Comparison of ENCODE assay signal across 19 cellular contexts in genomic region chr11:57364851-57365660, GRCh38. TPM values are rescaled to one million over a fixed set of nuclear protein-coding genes. Genes with fewer than 3 reads are reported as not detected.
"Had no signal": no experiment of that assay in that cellular context is flagged by ENCODE, and none has a peak within 500 bp of the region (broad histone marks: within the 10 kb centered on the region; RNA-seq: fewer than 3 reads in every experiment).

No MANE protein-coding gene starts in this region.

- H3K27ac ChIP-seq: ascending aorta, breast epithelium, foreskin keratinocyte had no signal

- DNase-seq: activated CD4-positive, alpha-beta T cell treated with anti-CD3 and anti-CD28 coated beads, Interleukin-2, amount 50 U/mL, for 1 hour; activated naive CD4-positive, alpha-beta T cell treated with anti-CD3 and anti-CD28 coated beads for 36 hours; activated naive CD8-positive, alpha-beta T cell treated with anti-CD3 and anti-CD28 coated beads, Interleukin-2, amount 50 U/mL, for 24 hours; activated T-cell treated with anti-CD3 and anti-CD28 coated beads for 4 hours; effector memory CD4-positive, alpha-beta T cell; foreskin keratinocyte; islet precursor cell; mammary epithelial cell; naive B cell; stimulated activated CD4-positive, alpha-beta T cell treated with anti-CD3 and anti-CD28 coated beads, Interleukin-1b, Interleukin-23, amount 100 ng/mL, for 48 hours; stimulated activated naive CD8-positive, alpha-beta T cell treated with anti-CD3 and anti-CD28 coated beads, Interleukin-15, amount 100 ng/mL, for 72 hours had no signal

- H3K4me1 Mint-ChIP-seq: activated naive CD8-positive, alpha-beta T cell treated with anti-CD3 and anti-CD28 coated beads, Interleukin-2, amount 50 U/mL, for 24 hours; stimulated activated naive CD8-positive, alpha-beta T cell treated with anti-CD3 and anti-CD28 coated beads, Interleukin-15, amount 100 ng/mL, for 72 hours had no signal

- H3K4me3 ChIP-seq: ascending aorta, breast epithelium had no signal

- H3K27me3 ChIP-seq: ascending aorta, breast epithelium had no signal

- H3K4me3 Mint-ChIP-seq: activated naive CD4-positive, alpha-beta T cell treated with anti-CD3 and anti-CD28 coated beads for 36 hours; activated naive CD8-positive, alpha-beta T cell treated with anti-CD3 and anti-CD28 coated beads, Interleukin-2, amount 50 U/mL, for 24 hours; dendritic cell treated with granulocyte-macrophage colony-stimulating factor and Interleukin-4, amounts not matched to agents 40 ng/mL and 50 ng/mL, for 4 days; naive B cell; stimulated activated naive CD8-positive, alpha-beta T cell treated with anti-CD3 and anti-CD28 coated beads, Interleukin-15, amount 100 ng/mL, for 72 hours; type B pancreatic cell had no signal

- H3K9me3 ChIP-seq: ascending aorta, breast epithelium had no signal

- H3K36me3 Mint-ChIP-seq: naive B cell, type B pancreatic cell had no signal

- H3K4me1 ChIP-seq: ascending aorta, breast epithelium had no signal

- H3K36me3 ChIP-seq: ascending aorta, breast epithelium had no signal

- H3K27ac Mint-ChIP-seq: activated naive CD4-positive, alpha-beta T cell treated with anti-CD3 and anti-CD28 coated beads for 36 hours; activated naive CD8-positive, alpha-beta T cell treated with anti-CD3 and anti-CD28 coated beads, Interleukin-2, amount 50 U/mL, for 24 hours; dendritic cell treated with granulocyte-macrophage colony-stimulating factor and Interleukin-4, amounts not matched to agents 40 ng/mL and 50 ng/mL, for 4 days; type B pancreatic cell had no signal

- H3K9me3 Mint-ChIP-seq: activated naive CD4-positive, alpha-beta T cell treated with anti-CD3 and anti-CD28 coated beads for 36 hours; activated naive CD8-positive, alpha-beta T cell treated with anti-CD3 and anti-CD28 coated beads, Interleukin-2, amount 50 U/mL, for 24 hours; dendritic cell treated with granulocyte-macrophage colony-stimulating factor and Interleukin-4, amounts not matched to agents 40 ng/mL and 50 ng/mL, for 4 days; naive B cell; stimulated activated naive CD8-positive, alpha-beta T cell treated with anti-CD3 and anti-CD28 coated beads, Interleukin-15, amount 100 ng/mL, for 72 hours; type B pancreatic cell had no signal

- H3K27me3 Mint-ChIP-seq: activated naive CD8-positive, alpha-beta T cell treated with anti-CD3 and anti-CD28 coated beads, Interleukin-2, amount 50 U/mL, for 24 hours had no signal

RNA-seq across cellular contexts. Expression of gene PRG3, which starts 15.9 kb away (rescaled TPM):
- total RNA-seq: activated naive CD4-positive, alpha-beta T cell treated with anti-CD3 and anti-CD28 coated beads for 36 hours; ascending aorta; breast epithelium; cerebellum; foreskin keratinocyte; mammary epithelial cell; mononuclear cell; osteoblast; temporal lobe had no signal

RNA-seq across cellular contexts. Expression of gene PRG2, which starts 25.4 kb away (rescaled TPM):
- total RNA-seq: ascending aorta, foreskin keratinocyte, mammary epithelial cell, osteoblast, temporal lobe had no signal

RNA-seq across cellular contexts. Expression of gene P2RX3, which starts 26.9 kb away (rescaled TPM):
- total RNA-seq: activated naive CD4-positive, alpha-beta T cell treated with anti-CD3 and anti-CD28 coated beads for 36 hours; ascending aorta; breast epithelium; cerebellum; foreskin keratinocyte; mammary epithelial cell; mononuclear cell; osteoblast; temporal lobe had no signal
